ENCODE assay signal across 8 cellular contexts in the genomic region with DNA sequence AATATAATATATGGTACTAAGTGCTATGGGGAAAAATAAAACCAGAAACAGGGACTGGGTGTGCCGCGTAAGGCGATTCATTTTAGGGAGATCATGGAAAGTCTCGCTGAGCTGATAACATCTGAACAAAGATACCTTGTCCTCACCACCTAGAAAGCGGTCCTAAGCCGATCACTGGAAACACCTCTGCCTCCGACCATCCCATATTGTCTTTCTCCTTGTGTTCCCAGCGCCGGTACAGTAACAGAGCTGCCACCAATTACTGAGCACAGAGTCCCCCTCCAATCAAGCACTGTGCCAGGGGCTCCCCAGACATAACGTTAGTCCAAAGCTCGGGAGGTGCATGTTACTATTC. TPM values are rescaled to one million over a fixed set of nuclear protein-coding genes. Genes with fewer than 3 reads are reported as not detected.
DNase-seq lines count a peak whose midpoint lies in the region; ATAC-seq and TF ChIP-seq lines count a peak whose summit lies in the region.

No MANE protein-coding gene starts in this region.

- peaks cover 7% of the 10 kb centered on the region for H3K27me3 ChIP-seq in mononuclear cell (ENCODE audit: insufficient read depth, low read length)

- TF ChIP-seq CTCF in LNCaP clone FGC (IDR thresholded peaks at IDR 0.05; ENCODE audit: control insufficient read depth, extremely low read depth, insufficient read depth) = no peak
- TF ChIP-seq CTCF in chondrocyte (IDR thresholded peaks at IDR 0.05) = no peak

- no peak for ATAC-seq in HG02798 (IDR thresholded peaks at IDR 0.05; ENCODE audit: poor library complexity, unreplicated experiment)
- ATAC-seq in HG03039 (IDR thresholded peaks at IDR 0.05; ENCODE audit: unreplicated experiment) = no peak

- no peak overlapping the region for H3K27ac Mint-ChIP-seq in T-helper 1 cell treated with Interleukin-12 subunit alpha and Interleukin-12 subunit beta and Interleukin-4 antibody, amounts not matched to agents 30 μg/mL and 1 μg/mL, for 36 hours
- peak overlapping the region; percentile 71 for H3K27ac Mint-ChIP-seq in chondrocyte (ENCODE audit: unreplicated experiment)

- peaks cover 65% of the 10 kb centered on the region for H3K27me3 Mint-ChIP-seq in T-helper 1 cell treated with Interleukin-12 subunit alpha and Interleukin-12 subunit beta and Interleukin-4 antibody, amounts not matched to agents 30 μg/mL and 1 μg/mL, for 36 hours (ENCODE audit: low read depth)
- H3K27me3 Mint-ChIP-seq in chondrocyte (ENCODE audit: low read depth) = peaks cover under 1% of the 10 kb centered on the region

- DNase-seq in T-helper 1 cell = no peak
- no peak for DNase-seq in LNCaP clone FGC (ENCODE audit: low read depth)
- DNase-seq in chondrocyte (ENCODE audit: low spot score) = no peak
- no peak for DNase-seq in GM19240 (ENCODE audit: insufficient read length, low spot score)

- H3K4me3 Mint-ChIP-seq in T-helper 1 cell treated with Interleukin-12 subunit alpha and Interleukin-12 subunit beta and Interleukin-4 antibody, amounts not matched to agents 30 μg/mL and 1 μg/mL, for 36 hours = peak overlapping the region; percentile 79
- peak overlapping the region; percentile 90 for H3K4me3 Mint-ChIP-seq in chondrocyte (ENCODE audit: unreplicated experiment)

- H3K9me3 Mint-ChIP-seq in T-helper 1 cell treated with Interleukin-12 subunit alpha and Interleukin-12 subunit beta and Interleukin-4 antibody, amounts not matched to agents 30 μg/mL and 1 μg/mL, for 36 hours = peaks cover 15% of the 10 kb centered on the region
- H3K9me3 Mint-ChIP-seq in chondrocyte (ENCODE audit: low read depth) = peaks cover 18% of the 10 kb centered on the region

- peaks cover 2% of the 10 kb centered on the region for H3K36me3 Mint-ChIP-seq in T-helper 1 cell treated with Interleukin-12 subunit alpha and Interleukin-12 subunit beta and Interleukin-4 antibody, amounts not matched to agents 30 μg/mL and 1 μg/mL, for 36 hours (ENCODE audit: low read depth)
- H3K36me3 Mint-ChIP-seq in chondrocyte (ENCODE audit: low read depth) = peaks cover 7% of the 10 kb centered on the region

- H3K4me1 ChIP-seq in mononuclear cell (ENCODE audit: insufficient read depth, low read length) = peaks cover 14% of the 10 kb centered on the region

- peaks cover 21% of the 10 kb centered on the region for H3K9me3 ChIP-seq in mononuclear cell (ENCODE audit: low read depth, low read length)

- H3K4me1 Mint-ChIP-seq in T-helper 1 cell treated with Interleukin-12 subunit alpha and Interleukin-12 subunit beta and Interleukin-4 antibody, amounts not matched to agents 30 μg/mL and 1 μg/mL, for 36 hours (ENCODE audit: low read depth) = peaks cover 6% of the 10 kb centered on the region
- peaks cover 22% of the 10 kb centered on the region for H3K4me1 Mint-ChIP-seq in chondrocyte (ENCODE audit: low read depth)

- H3K4me3 ChIP-seq in LNCaP clone FGC (ENCODE audit: low read depth, low read length) (peak overlapping the region; percentile 87), mononuclear cell (ENCODE audit: low read length) (peak overlapping the region; percentile 55)

RNA-seq across cellular contexts. Expression of a gene that starts 0.7 kb away (rescaled TPM):
- total RNA-seq in chondrocyte (6.6 to 10.1 TPM (median 9.2 TPM) in 3 replicates), mononuclear cell (4.9 TPM)

RNA-seq across cellular contexts. Expression of a gene that starts 33.1 kb away (rescaled TPM):
- 35.6 to 46.2 TPM (median 38.2 TPM) in 3 replicates for total RNA-seq in chondrocyte
- total RNA-seq in mononuclear cell = 27.6 TPM
